In the genomic region with DNA sequence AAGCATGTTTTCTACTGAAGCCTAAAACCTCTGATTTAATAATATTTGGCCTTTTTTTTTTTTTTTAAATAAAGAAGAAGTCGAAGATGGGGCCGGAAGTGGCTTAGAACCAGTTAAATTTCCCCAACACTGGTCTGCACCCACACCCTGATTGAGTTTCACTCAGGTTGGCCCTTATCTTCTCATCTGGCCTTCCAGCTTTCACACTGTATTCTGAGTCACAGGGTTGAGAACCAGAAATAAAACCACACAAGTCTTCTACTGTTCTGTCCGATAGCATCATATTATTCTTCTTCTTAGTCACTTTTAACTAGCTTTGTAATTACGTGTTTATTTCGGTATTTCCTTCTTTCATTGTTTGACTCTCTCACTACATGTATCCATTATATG, we compare ENCODE assay signal across 8 cellular contexts. TPM values are rescaled to one million over a fixed set of nuclear protein-coding genes. Genes with fewer than 3 reads are reported as not detected.
DNase-seq lines count a peak whose midpoint lies in the region; ATAC-seq lines count a peak whose summit lies in the region.

No MANE protein-coding gene starts in this region.

- peaks cover 12% of the 10 kb centered on the region for H3K27me3 Mint-ChIP-seq in activated naive CD8-positive, alpha-beta T cell treated with anti-CD3 and anti-CD28 coated beads, Interleukin-2, amount 50 U/mL, for 24 hours

- ATAC-seq in activated naive CD8-positive, alpha-beta T cell treated with anti-CD3 and anti-CD28 coated beads, Interleukin-2, amount 50 U/mL, for 24 hours, result peak; percentile 91
- ATAC-seq in GM18502 (IDR thresholded peaks at IDR 0.05; ENCODE audit: poor library complexity, unreplicated experiment), result no peak

- peak overlapping the region; percentile 41 for H3K9ac ChIP-seq in skeletal muscle satellite cell (ENCODE audit: low read depth, low read length)

- H3K9me3 Mint-ChIP-seq in activated naive CD8-positive, alpha-beta T cell treated with anti-CD3 and anti-CD28 coated beads, Interleukin-2, amount 50 U/mL, for 24 hours, result peaks cover 4% of the 10 kb centered on the region

- H3K4me3 ChIP-seq in skeletal muscle satellite cell (ENCODE audit: low read length), result no peak overlapping the region

- no peaks in the 10 kb centered on the region for H3K27me3 ChIP-seq in skeletal muscle satellite cell (ENCODE audit: control insufficient read depth, insufficient read depth, low read length)

- H3K4me3 Mint-ChIP-seq in activated naive CD8-positive, alpha-beta T cell treated with anti-CD3 and anti-CD28 coated beads, Interleukin-2, amount 50 U/mL, for 24 hours, result peak overlapping the region; percentile 19

- no peaks in the 10 kb centered on the region for H3K36me3 ChIP-seq in skeletal muscle satellite cell (ENCODE audit: insufficient read depth, low read length)

- H3K27ac Mint-ChIP-seq in activated naive CD8-positive, alpha-beta T cell treated with anti-CD3 and anti-CD28 coated beads, Interleukin-2, amount 50 U/mL, for 24 hours, result peak overlapping the region; percentile 57

- peaks cover 58% of the 10 kb centered on the region for H3K4me1 ChIP-seq in skeletal muscle satellite cell (ENCODE audit: control insufficient read depth, insufficient read depth, low read length)

- H3K36me3 Mint-ChIP-seq in activated naive CD8-positive, alpha-beta T cell treated with anti-CD3 and anti-CD28 coated beads, Interleukin-2, amount 50 U/mL, for 24 hours (ENCODE audit: low read depth), result no peaks in the 10 kb centered on the region

- H3K9me3 ChIP-seq in skeletal muscle satellite cell (replicated peaks; ENCODE audit: low read length), result no peaks in the 10 kb centered on the region

- DNase-seq in GM04504 (ENCODE audit: low read depth) (peak; percentile 60), MV-4-11 (lab: John Stamatoyannopoulos, UW) (peak; percentile 48), SIG-M5 (lab: John Stamatoyannopoulos, UW) (no peak), C1 segment of cervical spinal cord (lab: John Stamatoyannopoulos, UW) (no peak), NCI-H187 (lab: John Stamatoyannopoulos, UW) (no peak)
- peak; percentile 25 for DNase-seq in activated naive CD8-positive, alpha-beta T cell treated with anti-CD3 and anti-CD28 coated beads, Interleukin-2, amount 50 U/mL, for 24 hours

- H3K4me1 Mint-ChIP-seq in activated naive CD8-positive, alpha-beta T cell treated with anti-CD3 and anti-CD28 coated beads, Interleukin-2, amount 50 U/mL, for 24 hours, result peaks cover 31% of the 10 kb centered on the region

- peak overlapping the region; percentile 69 for H3K4me2 ChIP-seq in skeletal muscle satellite cell (ENCODE audit: low read length)

RNA-seq across cellular contexts. Expression of a gene that starts 9.9 kb away (rescaled TPM):
- total RNA-seq in skeletal muscle satellite cell (2012; rRNA removed), result 0.25 and 0.44 TPM in 2 replicates

Comparison
In these comparisons a context has a peak if more than half of its experiments do, and no peak if none do; other contexts are left out.
1. DNase-seq: peak in GM04504 (single experiment), MV-4-11 (single experiment) and activated naive CD8-positive, alpha-beta T cell treated with anti-CD3 and anti-CD28 coated beads, Interleukin-2, amount 50 U/mL, for 24 hours (single experiment); none in SIG-M5 (single experiment), C1 segment of cervical spinal cord (0 of 14) and NCI-H187 (0 of 2).